In genomic region chr6:87155272-87155919, GRCh38 we compare ENCODE assay signal across 8 cellular contexts.
DNase-seq lines count a peak whose midpoint lies in the region; ATAC-seq lines count a peak whose summit lies in the region.

Gene ZNF292 (plus strand): TSS chr6:87155565. CDS start chr6:87155592, 27 bp downstream.

- DNase-seq in Ammon's horn (ENCODE audit: low spot score) (peak; percentile 95), GM19238 (ENCODE audit: insufficient read length, low spot score) (peak; percentile 84), NCI-H524 (lab: John Stamatoyannopoulos, UW) (peak; percentile 95 to 97)
- DNase-seq in activated CD4-positive, alpha-beta T cell treated with anti-CD3 and anti-CD28 coated beads for 4 hours = peak; percentile 93 to 94
- DNase-seq in stimulated activated CD4-positive, alpha-beta T cell treated with anti-CD3 and anti-CD28 coated beads, Interleukin-1b, Interleukin-23, amount 100 ng/mL, for 4 hours (ENCODE audit: low read depth in 2 of 2) = peak; percentile 87 to 89

- no peaks in the 10 kb centered on the region for H3K27me3 ChIP-seq in layer of hippocampus (ENCODE audit: control insufficient read depth, insufficient read depth, low read length)

- H3K27ac ChIP-seq in cingulate gyrus (ENCODE audit: low read depth, low read length) (peak within 1 kb of the TSS; percentile 96), layer of hippocampus (ENCODE audit: low read depth, low read length) (peak within 1 kb of the TSS; percentile 99)

- peak; percentile 65 for ATAC-seq in HG03442 (IDR thresholded peaks at IDR 0.05; ENCODE audit: unreplicated experiment)

Comparison
In these comparisons a context has a peak if more than half of its experiments do, and no peak if none do; other contexts are left out.
1. Peak in every context shown above with its lines: DNase-seq, ATAC-seq and H3K27ac ChIP-seq.